ENCODE assay signal across 2 cellular contexts in the genomic region with DNA sequence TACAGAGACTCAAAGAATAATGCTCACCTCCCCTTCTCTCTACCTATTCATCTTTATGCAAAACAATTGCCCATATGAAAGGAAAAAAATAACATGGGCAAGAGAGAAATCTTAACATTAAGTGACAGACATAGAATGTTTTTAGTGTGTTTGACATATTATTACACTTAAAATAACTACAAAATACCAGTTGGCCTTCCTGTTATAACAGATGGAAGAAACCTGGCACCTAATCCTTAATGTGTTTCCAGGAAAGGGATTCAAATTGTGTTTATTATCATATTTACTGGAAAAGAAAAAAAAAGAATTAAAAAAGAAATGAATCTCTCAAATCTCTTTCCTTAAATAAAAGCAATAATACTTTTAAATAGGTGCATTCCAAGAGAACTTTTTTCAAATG.
"Had no signal": no experiment of that assay in that cellular context is flagged by ENCODE, and none has a peak within 500 bp of the region (broad histone marks: within the 10 kb centered on the region; RNA-seq: fewer than 3 reads in every experiment).

No MANE protein-coding gene starts in this region.

- DNase-seq: GF-D8 had no signal

- H3K4me3 ChIP-seq: GM12878 had no signal

- ATAC-seq: GM12878 had no signal
